ENCODE assay signal across 8 cellular contexts in genomic region chr4:40736910-40737309, GRCh38. TPM values are rescaled to one million over a fixed set of nuclear protein-coding genes. Genes with fewer than 3 reads are reported as not detected.
DNase-seq lines count a peak whose midpoint lies in the region; ATAC-seq, FAIRE-seq and TF ChIP-seq lines count a peak whose summit lies in the region.

No MANE protein-coding gene starts in this region.

- no peak overlapping the region for H3K27ac ChIP-seq in KMS-11
- H3K27ac ChIP-seq in hepatocyte, result no peak overlapping the region

- WGBS in hepatocyte (ENCODE audit: low lambda C conversion rate, missing lambda C conversion rate), result 89% methylated on average over 1 of the region's 1 CpG

- DNase-seq in ELR (ENCODE audit: low read depth) (peak; percentile 46), RCC 7860 (ENCODE audit: low spot score) (no peak), hepatocyte (ENCODE audit: low spot score) (peak; percentile 28)
- no peak for DNase-seq in stimulated activated CD8-positive, alpha-beta memory T cell treated with anti-CD3 and anti-CD28 coated beads, Interleukin-4, amount 100 ng/mL, for 48 hours
- no peak for DNase-seq in stimulated activated effector memory CD8-positive, alpha-beta T cell treated with anti-CD3 and anti-CD28 coated beads, Interleukin-12 subunit alpha, Interleukin-12 subunit beta, amount 100 ng/mL, for 72 hours (ENCODE audit: low spot score in 2 of 2)

- no peak overlapping the region for H3K27ac Mint-ChIP-seq in stimulated activated effector memory CD8-positive, alpha-beta T cell treated with anti-CD3 and anti-CD28 coated beads, Interleukin-12 subunit alpha, Interleukin-12 subunit beta, amount 100 ng/mL, for 72 hours

- no peaks in the 10 kb centered on the region for H3K4me1 ChIP-seq in KMS-11 (ENCODE audit: low read depth, poor library complexity, severe bottlenecking)
- peaks cover 3% of the 10 kb centered on the region for H3K4me1 ChIP-seq in hepatocyte (ENCODE audit: insufficient read depth)

- no peak overlapping the region for H3K4me2 ChIP-seq in KMS-11
- H3K4me2 ChIP-seq in hepatocyte, result no peak overlapping the region

- no peaks in the 10 kb centered on the region for H3K79me2 ChIP-seq in KMS-11 (ENCODE audit: insufficient read depth, low read depth)
- H3K79me2 ChIP-seq in hepatocyte, result no peaks in the 10 kb centered on the region

- H4K20me1 ChIP-seq in KMS-11 (ENCODE audit: insufficient read depth), result no peaks in the 10 kb centered on the region
- no peaks in the 10 kb centered on the region for H4K20me1 ChIP-seq in hepatocyte (ENCODE audit: insufficient read depth, poor library complexity, severe bottlenecking)

- H2AFZ ChIP-seq in KMS-11 (ENCODE audit: low read depth), result no peak overlapping the region
- no peak overlapping the region for H2AFZ ChIP-seq in hepatocyte

- no peaks in the 10 kb centered on the region for H3K4me1 Mint-ChIP-seq in stimulated activated effector memory CD8-positive, alpha-beta T cell treated with anti-CD3 and anti-CD28 coated beads, Interleukin-12 subunit alpha, Interleukin-12 subunit beta, amount 100 ng/mL, for 72 hours

- H3K9me2 ChIP-seq in hepatocyte (replicated peaks; ENCODE audit: insufficient read depth), result no peaks in the 10 kb centered on the region

- ATAC-seq in GM21576 (IDR thresholded peaks at IDR 0.05; ENCODE audit: unreplicated experiment) (no peak), HG02759 (IDR thresholded peaks at IDR 0.05; ENCODE audit: unreplicated experiment) (no peak)
- no peak for ATAC-seq in stimulated activated effector memory CD8-positive, alpha-beta T cell treated with anti-CD3 and anti-CD28 coated beads, Interleukin-12 subunit alpha, Interleukin-12 subunit beta, amount 100 ng/mL, for 72 hours

- TF ChIP-seq CTCF in KMS-11 (conservative IDR thresholded peaks at IDR 0.05; ENCODE audit: low read depth, low read length) (0 out of 2 replicates have a peak, but pooled peaks have one; percentile 19), hepatocyte (IDR thresholded peaks at IDR 0.05; ENCODE audit: poor library complexity) (peak; percentile 60)

- H3K4me3 ChIP-seq in KMS-11 (IDR thresholded peaks at IDR 0.05; ENCODE audit: insufficient read depth, low read depth, low read length) (no peak overlapping the region), hepatocyte (no peak overlapping the region)

- no peak overlapping the region for H3K9ac ChIP-seq in KMS-11

- no peaks in the 10 kb centered on the region for H3K9me3 ChIP-seq in hepatocyte (ENCODE audit: low read depth)

- peak; percentile 24 for FAIRE-seq in RCC 7860 (lab: Jason Lieb, UNC)

- no peaks in the 10 kb centered on the region for H3K9me3 Mint-ChIP-seq in stimulated activated effector memory CD8-positive, alpha-beta T cell treated with anti-CD3 and anti-CD28 coated beads, Interleukin-12 subunit alpha, Interleukin-12 subunit beta, amount 100 ng/mL, for 72 hours

- H3K27me3 ChIP-seq in KMS-11 (ENCODE audit: insufficient read depth, low read depth), result no peaks in the 10 kb centered on the region
- no peaks in the 10 kb centered on the region for H3K27me3 ChIP-seq in hepatocyte

- no peak overlapping the region for H3K4me3 Mint-ChIP-seq in stimulated activated effector memory CD8-positive, alpha-beta T cell treated with anti-CD3 and anti-CD28 coated beads, Interleukin-12 subunit alpha, Interleukin-12 subunit beta, amount 100 ng/mL, for 72 hours

- H3K36me3 ChIP-seq in KMS-11 (ENCODE audit: insufficient read depth) (no peaks in the 10 kb centered on the region), hepatocyte (replicated peaks; ENCODE audit: insufficient read depth, low read depth) (no peaks in the 10 kb centered on the region)

- no peaks in the 10 kb centered on the region for H3K36me3 Mint-ChIP-seq in stimulated activated effector memory CD8-positive, alpha-beta T cell treated with anti-CD3 and anti-CD28 coated beads, Interleukin-12 subunit alpha, Interleukin-12 subunit beta, amount 100 ng/mL, for 72 hours

RNA-seq across cellular contexts. Expression of gene NSUN7, which starts 12.8 kb away (rescaled TPM):
- 8.0 and 10.3 TPM in 2 replicates for total RNA-seq in hepatocyte
- polyA plus RNA-seq in hepatocyte, result 4.6 and 6.0 TPM in 2 replicates

Comparison
In these comparisons a context has a peak if more than half of its experiments do, and no peak if none do; other contexts are left out.
1. DNase-seq: peak in ELR (single experiment) and hepatocyte (single experiment); none in RCC 7860 (single experiment), stimulated activated CD8-positive, alpha-beta memory T cell treated with anti-CD3 and anti-CD28 coated beads, Interleukin-4, amount 100 ng/mL, for 48 hours (single experiment) and stimulated activated effector memory CD8-positive, alpha-beta T cell treated with anti-CD3 and anti-CD28 coated beads, Interleukin-12 subunit alpha, Interleukin-12 subunit beta, amount 100 ng/mL, for 72 hours (0 of 2).